In genomic region chr3:126494204-126494603, GRCh38 we compare ENCODE assay signal across 21 cellular contexts. TPM values are rescaled to one million over a fixed set of nuclear protein-coding genes. Genes with fewer than 3 reads are reported as not detected.
DNase-seq lines count a peak whose midpoint lies in the region; ATAC-seq and TF ChIP-seq lines count a peak whose summit lies in the region.
"Had no signal": no experiment of that assay in that cellular context is flagged by ENCODE, and none has a peak within 500 bp of the region (broad histone marks: within the 10 kb centered on the region; RNA-seq: fewer than 3 reads in every experiment).

No MANE protein-coding gene starts in this region.

- no peak overlapping the region for H3K4me2 ChIP-seq in SK-N-SH
- H3K4me2 ChIP-seq: GM23338 had no signal

- H3K79me2 ChIP-seq in SK-N-SH (ENCODE audit: insufficient read depth), result no peaks in the 10 kb centered on the region

- H3K27ac Mint-ChIP-seq in chondrocyte (ENCODE audit: unreplicated experiment), result peak overlapping the region; percentile 30
- H3K27ac Mint-ChIP-seq: activated B cell treated with CpG ODN at 0.5 μM for 24 hours; activated T-cell treated with anti-CD3 and anti-CD28 coated beads, Interleukin-2, amount 50 U/mL, for 72 hours; GM23338; T-helper 1 cell treated with Interleukin-12 subunit alpha and Interleukin-12 subunit beta and Interleukin-4 antibody, amounts not matched to agents 30 μg/mL and 1 μg/mL, for 36 hours had no signal

- CTCF ChIA-PET in SK-N-SH (lab: Yijun Ruan, JAX), result no interaction called here

- no peaks in the 10 kb centered on the region for H3K36me3 ChIP-seq in SK-N-SH (replicated peaks in 1 of 2; ENCODE audit: control insufficient read depth in 1 of 2, insufficient read depth in 2 of 2, low read length in 1 of 2)
- no peaks in the 10 kb centered on the region for H3K36me3 ChIP-seq in KOPT-K1 (ENCODE audit: insufficient read depth, low read length)
- H3K36me3 ChIP-seq: cardiac muscle cell, esophagus muscularis mucosa, suprapubic skin had no signal

- H2AFZ ChIP-seq in SK-N-SH (ENCODE audit: low read depth), result no peak overlapping the region
- H2AFZ ChIP-seq: GM23338 had no signal

- no peaks in the 10 kb centered on the region for H3K9me3 Mint-ChIP-seq in chondrocyte (ENCODE audit: low read depth)
- H3K9me3 Mint-ChIP-seq: activated B cell treated with CpG ODN at 0.5 μM for 24 hours; activated T-cell treated with anti-CD3 and anti-CD28 coated beads, Interleukin-2, amount 50 U/mL, for 72 hours; CD14-positive monocyte; GM23338; T-helper 1 cell treated with Interleukin-12 subunit alpha and Interleukin-12 subunit beta and Interleukin-4 antibody, amounts not matched to agents 30 μg/mL and 1 μg/mL, for 36 hours had no signal

- no peaks in the 10 kb centered on the region for H3F3A ChIP-seq in SK-N-SH (replicated peaks; ENCODE audit: insufficient read depth)

- no peaks in the 10 kb centered on the region for H3K9me2 ChIP-seq in SK-N-SH

- no peak overlapping the region for H3K4me3 ChIP-seq in SK-N-SH (ENCODE audit: low read depth in 2 of 2, low read length in 1 of 2)
- H3K4me3 ChIP-seq: cardiac muscle cell, esophagus muscularis mucosa, GM23338, skin epidermis, suprapubic skin had no signal

- H3K4me1 ChIP-seq in SK-N-SH (ENCODE audit: control insufficient read depth in 1 of 2, insufficient read depth in 2 of 2, low read depth in 1 of 2, low read length in 1 of 2), result no peaks in the 10 kb centered on the region; a peak in 1 of 4 replicates
- H3K4me1 ChIP-seq: suprapubic skin had no signal

- H3K27me3 ChIP-seq in SK-N-SH (ENCODE audit: insufficient read depth), result peaks cover 7% of the 10 kb centered on the region
- H3K27me3 ChIP-seq: cardiac muscle cell, suprapubic skin had no signal

- intact Hi-C loops in posterior cingulate gyrus (cut with DNase I), result no loop called here

- ATAC-seq in SK-N-SH treated with all-trans-retinoic acid at 6 μM for 48 hours, result peak; percentile 78
- ATAC-seq: activated T-cell treated with anti-CD3 and anti-CD28 coated beads, Interleukin-2, amount 50 U/mL, for 72 hours; GM23338 had no signal

- no peak overlapping the region for H3K4me3 Mint-ChIP-seq in chondrocyte (ENCODE audit: unreplicated experiment)
- H3K4me3 Mint-ChIP-seq: activated B cell treated with CpG ODN at 0.5 μM for 24 hours; activated T-cell treated with anti-CD3 and anti-CD28 coated beads, Interleukin-2, amount 50 U/mL, for 72 hours; CD14-positive monocyte; GM23338; T-helper 1 cell treated with Interleukin-12 subunit alpha and Interleukin-12 subunit beta and Interleukin-4 antibody, amounts not matched to agents 30 μg/mL and 1 μg/mL, for 36 hours had no signal

- TF ChIP-seq CTCF in SK-N-SH (IDR thresholded peaks at IDR 0.05), result no peak
- no peak for TF ChIP-seq CTCF in chondrocyte (IDR thresholded peaks at IDR 0.05)

- peaks cover 5% of the 10 kb centered on the region for H3K27me3 Mint-ChIP-seq in chondrocyte (ENCODE audit: low read depth)
- H3K27me3 Mint-ChIP-seq: activated B cell treated with CpG ODN at 0.5 μM for 24 hours had no signal

- no peak overlapping the region for H3K9ac ChIP-seq in SK-N-SH

- H3K27ac ChIP-seq in SK-N-SH (ENCODE audit: low read depth in 2 of 2, low read length in 1 of 2) (no peak overlapping the region), KOPT-K1 (ENCODE audit: low read depth, low read length, poor library complexity, severe bottlenecking) (peak overlapping the region; percentile 39)
- H3K27ac ChIP-seq: 22Rv1, cardiac muscle cell, esophagus muscularis mucosa, skin epidermis, suprapubic skin had no signal

- TF ChIP-seq RAD21 in SK-N-SH (IDR thresholded peaks at IDR 0.05; ENCODE audit: low read length), result no peak

- no peaks in the 10 kb centered on the region for H4K20me1 ChIP-seq in SK-N-SH (ENCODE audit: insufficient read depth)

- POLR2A ChIA-PET in SK-N-SH (lab: Yijun Ruan, JAX), result no interaction called here

- no peaks in the 10 kb centered on the region for H3K36me3 Mint-ChIP-seq in chondrocyte (ENCODE audit: low read depth)
- H3K36me3 Mint-ChIP-seq: CD14-positive monocyte had no signal

- no peaks in the 10 kb centered on the region for H3K4me1 Mint-ChIP-seq in chondrocyte (ENCODE audit: low read depth)

- no peaks in the 10 kb centered on the region for H3K9me3 ChIP-seq in SK-N-SH
- no peaks in the 10 kb centered on the region for H3K9me3 ChIP-seq in KOPT-K1 (ENCODE audit: insufficient read depth, low read length, poor library complexity, severe bottlenecking)
- H3K9me3 ChIP-seq: esophagus muscularis mucosa, suprapubic skin had no signal

- DNase-seq in SK-N-SH, result no peak
- peak; percentile 53 for DNase-seq in chondrocyte (ENCODE audit: low spot score)
- DNase-seq in posterior cingulate gyrus, result peak in 6 of 10 donors; percentile 25 to 87 (median 60)
- DNase-seq in inferior parietal cortex (ENCODE audit: extremely low spot score), result no peak
- DNase-seq in NCI-H510A (lab: John Stamatoyannopoulos, UW), result no peak
- no peak for DNase-seq in activated CD4-positive, CD25-positive, alpha-beta regulatory T cell treated with anti-CD3 and anti-CD28 coated beads, Interleukin-2, amount 50 U/mL, for 72 hours
- DNase-seq: activated B cell treated with CpG ODN at 0.5 μM for 24 hours; activated CD8-positive, alpha-beta memory T cell treated with anti-CD3 and anti-CD28 coated beads for 24 hours; activated T-cell treated with anti-CD3 and anti-CD28 coated beads, Interleukin-2, amount 50 U/mL, for 72 hours; DMS153; SHP77 treated with DMSO at 0.1 percent for 48 hours had no signal

- 42% methylated on average over 6 of the region's 7 CpGs for WGBS in SK-N-SH (ENCODE audit: low lambda C conversion rate)

- no peak for TF ChIP-seq EP300 in SK-N-SH (IDR thresholded peaks at IDR 0.05; ENCODE audit: borderline replicate concordance in 1 of 2, low read depth in 1 of 2, low read length in 1 of 2)

TF ChIP-seq in SK-N-SH treated with all-trans-retinoic acid at 6 μM for 48 hours, 23 proteins besides CTCF, POLR2A, EP300 and RAD21 (continues in another document):
- TF ChIP-seq, protein P1, sequence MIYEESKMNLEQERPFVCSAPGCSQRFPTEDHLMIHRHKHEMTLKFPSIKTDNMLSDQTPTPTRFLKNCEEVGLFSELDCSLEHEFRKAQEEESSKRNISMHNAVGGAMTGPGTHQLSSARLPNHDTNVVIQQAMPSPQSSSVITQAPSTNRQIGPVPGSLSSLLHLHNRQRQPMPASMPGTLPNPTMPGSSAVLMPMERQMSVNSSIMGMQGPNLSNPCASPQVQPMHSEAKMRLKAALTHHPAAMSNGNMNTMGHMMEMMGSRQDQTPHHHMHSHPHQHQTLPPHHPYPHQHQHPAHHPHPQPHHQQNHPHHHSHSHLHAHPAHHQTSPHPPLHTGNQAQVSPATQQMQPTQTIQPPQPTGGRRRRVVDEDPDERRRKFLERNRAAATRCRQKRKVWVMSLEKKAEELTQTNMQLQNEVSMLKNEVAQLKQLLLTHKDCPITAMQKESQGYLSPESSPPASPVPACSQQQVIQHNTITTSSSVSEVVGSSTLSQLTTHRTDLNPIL (CRISPR knock-in tag; IDR thresholded peaks at IDR 0.05; ENCODE audit: low read depth), result no peak
- TF ChIP-seq ESRRG (CRISPR knock-in tag; IDR thresholded peaks at IDR 0.05) (no peak), ISL1 (CRISPR knock-in tag; IDR thresholded peaks at IDR 0.05) (no peak), BACH2 (CRISPR knock-in tag; IDR thresholded peaks at IDR 0.05; ENCODE audit: borderline replicate concordance) (no peak), ZNF8 (CRISPR knock-in tag; IDR thresholded peaks at IDR 0.05) (no peak), OSR1 (CRISPR knock-in tag; IDR thresholded peaks at IDR 0.05) (no peak), GLIS3 (CRISPR knock-in tag; IDR thresholded peaks at IDR 0.05) (no peak), RARB (CRISPR knock-in tag; IDR thresholded peaks at IDR 0.05) (no peak), TOX (CRISPR knock-in tag; IDR thresholded peaks at IDR 0.05; ENCODE audit: borderline replicate concordance) (no peak), PPARA (CRISPR knock-in tag; IDR thresholded peaks at IDR 0.05; ENCODE audit: borderline replicate concordance) (no peak)

TF ChIP-seq in SK-N-SH, 30 proteins besides CTCF, POLR2A, EP300 and RAD21:
- TF ChIP-seq, protein P2, sequence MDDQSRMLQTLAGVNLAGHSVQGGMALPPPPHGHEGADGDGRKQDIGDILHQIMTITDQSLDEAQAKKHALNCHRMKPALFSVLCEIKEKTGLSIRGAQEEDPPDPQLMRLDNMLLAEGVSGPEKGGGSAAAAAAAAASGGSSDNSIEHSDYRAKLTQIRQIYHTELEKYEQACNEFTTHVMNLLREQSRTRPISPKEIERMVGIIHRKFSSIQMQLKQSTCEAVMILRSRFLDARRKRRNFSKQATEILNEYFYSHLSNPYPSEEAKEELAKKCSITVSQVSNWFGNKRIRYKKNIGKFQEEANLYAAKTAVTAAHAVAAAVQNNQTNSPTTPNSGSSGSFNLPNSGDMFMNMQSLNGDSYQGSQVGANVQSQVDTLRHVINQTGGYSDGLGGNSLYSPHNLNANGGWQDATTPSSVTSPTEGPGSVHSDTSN (IDR thresholded peaks at IDR 0.05), result no peak
- TF ChIP-seq MXI1 (IDR thresholded peaks at IDR 0.05; ENCODE audit: low read depth, low read length) (no peak), JUND (IDR thresholded peaks at IDR 0.05) (no peak)

RNA-seq across cellular contexts. Expression of gene ZXDC, which starts 18.5 kb away (rescaled TPM):
- polyA plus RNA-seq in SK-N-SH (2012; rRNA removed), result 8.5 and 9.1 TPM in 2 replicates
- polyA plus RNA-seq in SK-N-SH (2012; cell fraction: cytosol; rRNA removed), result 4.4 and 6.4 TPM in 2 replicates
- polyA plus RNA-seq in SK-N-SH (2012; cell fraction: nucleus; rRNA removed), result 25.7 and 27.7 TPM in 2 replicates
- total RNA-seq in chondrocyte, result 26.3 to 29.7 TPM (median 26.6 TPM) in 3 replicates

RNA-seq across cellular contexts. Expression of gene UROC1, which starts 23.4 kb away (rescaled TPM):
- polyA plus RNA-seq in SK-N-SH (2012; rRNA removed), result not detected in 2 replicates
- not detected in 2 replicates for polyA plus RNA-seq in SK-N-SH (2012; cell fraction: cytosol; rRNA removed)
- 0.05 TPM in 1 of 2 replicates, not detected in the other for polyA plus RNA-seq in SK-N-SH (2012; cell fraction: nucleus; rRNA removed)
- 0.15 TPM in 1 of 3 replicates, not detected in the others for total RNA-seq in chondrocyte
- total RNA-seq: activated B cell treated with CpG ODN at 0.5 μM for 24 hours; activated T-cell treated with anti-CD3 and anti-CD28 coated beads, Interleukin-2, amount 50 U/mL, for 72 hours; cardiac muscle cell; esophagus muscularis mucosa; GM23338; suprapubic skin had no signal
- polyA plus RNA-seq: cardiac muscle cell, CD14-positive monocyte, GM23338 had no signal

RNA-seq across cellular contexts. Expression of gene CHST13, which starts 29.8 kb away (rescaled TPM):
- 0.37 and 0.41 TPM in 2 replicates for polyA plus RNA-seq in SK-N-SH (2012; rRNA removed)
- 0.26 and 0.37 TPM in 2 replicates for polyA plus RNA-seq in SK-N-SH (2012; cell fraction: cytosol; rRNA removed)
- polyA plus RNA-seq in SK-N-SH (2012; cell fraction: nucleus; rRNA removed), result 0.48 and 0.76 TPM in 2 replicates
- total RNA-seq in chondrocyte, result not detected in 3 replicates
- total RNA-seq: activated B cell treated with CpG ODN at 0.5 μM for 24 hours; activated T-cell treated with anti-CD3 and anti-CD28 coated beads, Interleukin-2, amount 50 U/mL, for 72 hours; suprapubic skin had no signal

Comparison
In these comparisons a context has a peak if more than half of its experiments do, and no peak if none do; other contexts are left out.
1. DNase-seq: peak in chondrocyte (single experiment) and posterior cingulate gyrus (6 of 10); none in SK-N-SH (single experiment), inferior parietal cortex (single experiment), NCI-H510A (single experiment) and activated CD4-positive, CD25-positive, alpha-beta regulatory T cell treated with anti-CD3 and anti-CD28 coated beads, Interleukin-2, amount 50 U/mL, for 72 hours (single experiment).